1 cellular context compared by ENCODE assay signal in the genomic region with DNA sequence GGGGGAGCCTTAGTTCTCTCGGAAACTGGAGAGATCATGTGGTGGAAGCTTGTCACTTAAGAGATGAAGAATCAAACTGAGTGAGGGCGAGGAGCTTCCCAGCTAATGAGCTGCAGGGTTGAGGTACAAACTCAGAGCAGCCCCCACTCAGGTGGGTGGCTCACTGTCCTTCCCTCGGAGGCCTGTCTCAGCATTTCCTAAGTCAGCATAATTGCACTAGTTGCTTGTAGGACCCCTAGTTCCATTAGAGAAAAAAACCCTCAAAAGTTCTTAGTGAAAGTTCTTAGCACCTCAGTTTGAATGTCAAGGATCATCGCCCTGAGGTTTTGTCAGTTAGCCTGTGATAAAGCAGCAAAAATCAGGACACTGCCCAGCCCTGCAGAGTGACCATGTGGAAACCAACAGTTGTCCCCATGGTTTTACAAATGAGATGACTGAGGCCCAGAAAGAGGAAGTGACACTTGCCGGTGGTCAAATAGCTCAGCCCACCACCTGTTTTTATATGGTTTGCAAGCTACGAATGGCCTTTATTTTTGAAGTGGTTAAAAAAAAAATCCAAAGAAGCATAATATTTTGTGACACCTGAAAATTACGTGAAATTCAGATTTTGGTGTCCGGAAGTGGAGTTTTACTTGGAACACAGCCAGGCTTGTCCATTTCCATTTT.
TF ChIP-seq lines count a peak whose summit lies in the region.

No MANE protein-coding gene starts in this region.

TF ChIP-seq in HCT116, 20 proteins besides CTCF, POLR2A, EP300 and RAD21 (continued from another document):
- TF ChIP-seq CBX3 (IDR thresholded peaks at IDR 0.05; ENCODE audit: low read depth) (no peak), ELF1 (IDR thresholded peaks at IDR 0.05; ENCODE audit: borderline replicate concordance, low read depth) (no peak), EZH2phosphoT487 (IDR thresholded peaks at IDR 0.05; ENCODE audit: borderline replicate concordance) (no peak), SRF (IDR thresholded peaks at IDR 0.05; ENCODE audit: low read depth) (no peak), JUND (IDR thresholded peaks at IDR 0.05) (no peak), SP1 (IDR thresholded peaks at IDR 0.05; ENCODE audit: low read depth) (no peak), CEBPB (IDR thresholded peaks at IDR 0.05; ENCODE audit: low read depth) (no peak), ZFX (IDR thresholded peaks at IDR 0.05) (no peak), EZH2 (IDR thresholded peaks at IDR 0.05) (no peak), ZNF274 (IDR thresholded peaks at IDR 0.05; ENCODE audit: low read depth, low read length) (no peak), TCF7L2 (IDR thresholded peaks at IDR 0.05; ENCODE audit: borderline replicate concordance, extremely low read depth, insufficient read depth, insufficient read length) (no peak), YY1 (IDR thresholded peaks at IDR 0.05; ENCODE audit: extremely low read depth, insufficient replicate concordance, low read depth, low read length) (no peak), POLR2AphosphoS5 (IDR thresholded peaks at IDR 0.05; ENCODE audit: low read depth, low read length) (no peak)
- TF ChIP-seq, protein P1, sequence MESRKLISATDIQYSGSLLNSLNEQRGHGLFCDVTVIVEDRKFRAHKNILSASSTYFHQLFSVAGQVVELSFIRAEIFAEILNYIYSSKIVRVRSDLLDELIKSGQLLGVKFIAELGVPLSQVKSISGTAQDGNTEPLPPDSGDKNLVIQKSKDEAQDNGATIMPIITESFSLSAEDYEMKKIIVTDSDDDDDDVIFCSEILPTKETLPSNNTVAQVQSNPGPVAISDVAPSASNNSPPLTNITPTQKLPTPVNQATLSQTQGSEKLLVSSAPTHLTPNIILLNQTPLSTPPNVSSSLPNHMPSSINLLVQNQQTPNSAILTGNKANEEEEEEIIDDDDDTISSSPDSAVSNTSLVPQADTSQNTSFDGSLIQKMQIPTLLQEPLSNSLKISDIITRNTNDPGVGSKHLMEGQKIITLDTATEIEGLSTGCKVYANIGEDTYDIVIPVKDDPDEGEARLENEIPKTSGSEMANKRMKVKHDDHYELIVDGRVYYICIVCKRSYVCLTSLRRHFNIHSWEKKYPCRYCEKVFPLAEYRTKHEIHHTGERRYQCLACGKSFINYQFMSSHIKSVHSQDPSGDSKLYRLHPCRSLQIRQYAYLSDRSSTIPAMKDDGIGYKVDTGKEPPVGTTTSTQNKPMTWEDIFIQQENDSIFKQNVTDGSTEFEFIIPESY (IDR thresholded peaks at IDR 0.05; ENCODE audit: extremely low read depth, insufficient replicate concordance, low read length): no peak
- TF ChIP-seq, protein P2, sequence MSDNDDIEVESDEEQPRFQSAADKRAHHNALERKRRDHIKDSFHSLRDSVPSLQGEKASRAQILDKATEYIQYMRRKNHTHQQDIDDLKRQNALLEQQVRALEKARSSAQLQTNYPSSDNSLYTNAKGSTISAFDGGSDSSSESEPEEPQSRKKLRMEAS (IDR thresholded peaks at IDR 0.05): no peak
- TF ChIP-seq, protein P3, sequence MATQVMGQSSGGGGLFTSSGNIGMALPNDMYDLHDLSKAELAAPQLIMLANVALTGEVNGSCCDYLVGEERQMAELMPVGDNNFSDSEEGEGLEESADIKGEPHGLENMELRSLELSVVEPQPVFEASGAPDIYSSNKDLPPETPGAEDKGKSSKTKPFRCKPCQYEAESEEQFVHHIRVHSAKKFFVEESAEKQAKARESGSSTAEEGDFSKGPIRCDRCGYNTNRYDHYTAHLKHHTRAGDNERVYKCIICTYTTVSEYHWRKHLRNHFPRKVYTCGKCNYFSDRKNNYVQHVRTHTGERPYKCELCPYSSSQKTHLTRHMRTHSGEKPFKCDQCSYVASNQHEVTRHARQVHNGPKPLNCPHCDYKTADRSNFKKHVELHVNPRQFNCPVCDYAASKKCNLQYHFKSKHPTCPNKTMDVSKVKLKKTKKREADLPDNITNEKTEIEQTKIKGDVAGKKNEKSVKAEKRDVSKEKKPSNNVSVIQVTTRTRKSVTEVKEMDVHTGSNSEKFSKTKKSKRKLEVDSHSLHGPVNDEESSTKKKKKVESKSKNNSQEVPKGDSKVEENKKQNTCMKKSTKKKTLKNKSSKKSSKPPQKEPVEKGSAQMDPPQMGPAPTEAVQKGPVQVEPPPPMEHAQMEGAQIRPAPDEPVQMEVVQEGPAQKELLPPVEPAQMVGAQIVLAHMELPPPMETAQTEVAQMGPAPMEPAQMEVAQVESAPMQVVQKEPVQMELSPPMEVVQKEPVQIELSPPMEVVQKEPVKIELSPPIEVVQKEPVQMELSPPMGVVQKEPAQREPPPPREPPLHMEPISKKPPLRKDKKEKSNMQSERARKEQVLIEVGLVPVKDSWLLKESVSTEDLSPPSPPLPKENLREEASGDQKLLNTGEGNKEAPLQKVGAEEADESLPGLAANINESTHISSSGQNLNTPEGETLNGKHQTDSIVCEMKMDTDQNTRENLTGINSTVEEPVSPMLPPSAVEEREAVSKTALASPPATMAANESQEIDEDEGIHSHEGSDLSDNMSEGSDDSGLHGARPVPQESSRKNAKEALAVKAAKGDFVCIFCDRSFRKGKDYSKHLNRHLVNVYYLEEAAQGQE (IDR thresholded peaks at IDR 0.05; ENCODE audit: low read depth): no peak
- TF ChIP-seq, protein P4, sequence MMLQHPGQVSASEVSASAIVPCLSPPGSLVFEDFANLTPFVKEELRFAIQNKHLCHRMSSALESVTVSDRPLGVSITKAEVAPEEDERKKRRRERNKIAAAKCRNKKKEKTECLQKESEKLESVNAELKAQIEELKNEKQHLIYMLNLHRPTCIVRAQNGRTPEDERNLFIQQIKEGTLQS (IDR thresholded peaks at IDR 0.05): no peak
